1 cellular context compared by ENCODE assay signal in genomic region chr9:128251701-128252100, GRCh38.
TF ChIP-seq lines count a peak whose summit lies in the region.

No MANE protein-coding gene starts in this region.

TF ChIP-seq in GM23338, 12 proteins besides CTCF, POLR2A, EP300 and RAD21 (continued from another document):
- TF ChIP-seq, protein P1, sequence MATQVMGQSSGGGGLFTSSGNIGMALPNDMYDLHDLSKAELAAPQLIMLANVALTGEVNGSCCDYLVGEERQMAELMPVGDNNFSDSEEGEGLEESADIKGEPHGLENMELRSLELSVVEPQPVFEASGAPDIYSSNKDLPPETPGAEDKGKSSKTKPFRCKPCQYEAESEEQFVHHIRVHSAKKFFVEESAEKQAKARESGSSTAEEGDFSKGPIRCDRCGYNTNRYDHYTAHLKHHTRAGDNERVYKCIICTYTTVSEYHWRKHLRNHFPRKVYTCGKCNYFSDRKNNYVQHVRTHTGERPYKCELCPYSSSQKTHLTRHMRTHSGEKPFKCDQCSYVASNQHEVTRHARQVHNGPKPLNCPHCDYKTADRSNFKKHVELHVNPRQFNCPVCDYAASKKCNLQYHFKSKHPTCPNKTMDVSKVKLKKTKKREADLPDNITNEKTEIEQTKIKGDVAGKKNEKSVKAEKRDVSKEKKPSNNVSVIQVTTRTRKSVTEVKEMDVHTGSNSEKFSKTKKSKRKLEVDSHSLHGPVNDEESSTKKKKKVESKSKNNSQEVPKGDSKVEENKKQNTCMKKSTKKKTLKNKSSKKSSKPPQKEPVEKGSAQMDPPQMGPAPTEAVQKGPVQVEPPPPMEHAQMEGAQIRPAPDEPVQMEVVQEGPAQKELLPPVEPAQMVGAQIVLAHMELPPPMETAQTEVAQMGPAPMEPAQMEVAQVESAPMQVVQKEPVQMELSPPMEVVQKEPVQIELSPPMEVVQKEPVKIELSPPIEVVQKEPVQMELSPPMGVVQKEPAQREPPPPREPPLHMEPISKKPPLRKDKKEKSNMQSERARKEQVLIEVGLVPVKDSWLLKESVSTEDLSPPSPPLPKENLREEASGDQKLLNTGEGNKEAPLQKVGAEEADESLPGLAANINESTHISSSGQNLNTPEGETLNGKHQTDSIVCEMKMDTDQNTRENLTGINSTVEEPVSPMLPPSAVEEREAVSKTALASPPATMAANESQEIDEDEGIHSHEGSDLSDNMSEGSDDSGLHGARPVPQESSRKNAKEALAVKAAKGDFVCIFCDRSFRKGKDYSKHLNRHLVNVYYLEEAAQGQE (IDR thresholded peaks at IDR 0.05; ENCODE audit: unreplicated experiment): no peak
- no peak for TF ChIP-seq STAT1 (IDR thresholded peaks at IDR 0.05; ENCODE audit: unreplicated experiment)
- TF ChIP-seq JUNB (IDR thresholded peaks at IDR 0.05; ENCODE audit: unreplicated experiment): no peak
- TF ChIP-seq EZH2phosphoT487 (IDR thresholded peaks at IDR 0.05; ENCODE audit: unreplicated experiment): no peak
- TF ChIP-seq, protein P2, sequence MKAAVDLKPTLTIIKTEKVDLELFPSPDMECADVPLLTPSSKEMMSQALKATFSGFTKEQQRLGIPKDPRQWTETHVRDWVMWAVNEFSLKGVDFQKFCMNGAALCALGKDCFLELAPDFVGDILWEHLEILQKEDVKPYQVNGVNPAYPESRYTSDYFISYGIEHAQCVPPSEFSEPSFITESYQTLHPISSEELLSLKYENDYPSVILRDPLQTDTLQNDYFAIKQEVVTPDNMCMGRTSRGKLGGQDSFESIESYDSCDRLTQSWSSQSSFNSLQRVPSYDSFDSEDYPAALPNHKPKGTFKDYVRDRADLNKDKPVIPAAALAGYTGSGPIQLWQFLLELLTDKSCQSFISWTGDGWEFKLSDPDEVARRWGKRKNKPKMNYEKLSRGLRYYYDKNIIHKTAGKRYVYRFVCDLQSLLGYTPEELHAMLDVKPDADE (IDR thresholded peaks at IDR 0.05): no peak
